ENCODE assay signal across 31 cellular contexts in genomic region chr15:99264125-99264524, GRCh38. TPM values are rescaled to one million over a fixed set of nuclear protein-coding genes. Genes with fewer than 3 reads are reported as not detected.
A peak's percentile ranks its signal among the peaks of the same experiment; 100 is the strongest.
DNase-seq lines count a peak whose midpoint lies in the region; ATAC-seq and TF ChIP-seq lines count a peak whose summit lies in the region.
"Had no signal": no experiment of that assay in that cellular context is flagged by ENCODE, and none has a peak within 500 bp of the region (broad histone marks: within the 10 kb centered on the region; RNA-seq: fewer than 3 reads in every experiment).

No MANE protein-coding gene starts in this region.

- no peaks in the 10 kb centered on the region for H4K20me1 ChIP-seq in hepatocyte (ENCODE audit: insufficient read depth, poor library complexity, severe bottlenecking)

- H3K27ac ChIP-seq in cardiac muscle cell (peak overlapping the region; percentile 16), hepatocyte (peak overlapping the region; percentile 28)
- H3K27ac ChIP-seq: brain microvascular endothelial cell, HL-60, right lobe of liver, tibial artery had no signal

- ATAC-seq in left cardiac atrium = no peak
- ATAC-seq in activated CD8-positive, alpha-beta T cell treated with anti-CD3 and anti-CD28 coated beads for 36 hours = peak; percentile 17
- ATAC-seq: activated CD4-positive, CD25-positive, alpha-beta regulatory T cell treated with anti-CD3 and anti-CD28 coated beads, Interleukin-2, amount 50 U/mL, for 24 hours; mucosa of descending colon; natural killer cell had no signal

- WGBS in hepatocyte (ENCODE audit: low lambda C conversion rate, missing lambda C conversion rate) = 83% methylated on average over 5 of the region's 5 CpGs

- in situ Hi-C loops in G401 (cut with HindIII; ENCODE audit: low sequenced_read_pairs) = no loop called here

- H3K4me3 Mint-ChIP-seq in activated CD8-positive, alpha-beta T cell treated with anti-CD3 and anti-CD28 coated beads for 36 hours = no peak overlapping the region
- H3K4me3 Mint-ChIP-seq in type B pancreatic cell = no peak overlapping the region
- H3K4me3 Mint-ChIP-seq: activated naive CD4-positive, alpha-beta T cell treated with anti-CD3 and anti-CD28 coated beads for 36 hours; CD4-positive, alpha-beta T cell; natural killer cell had no signal

- CTCF ChIA-PET in activated CD8-positive, alpha-beta T cell treated with anti-CD3 and anti-CD28 coated beads for 36 hours (lab: Charles Lee) = interaction anchor here (0.8 to 1.3 kb wide), 4 partner anchors 8 to 485 kb away, joined by 3 to 9 read pairs (median 3); no protein-coding TSS in a partner anchor

- no peaks in the 10 kb centered on the region for H3K9me2 ChIP-seq in hepatocyte (replicated peaks; ENCODE audit: insufficient read depth)

- H3K36me3 ChIP-seq in cardiac muscle cell (no peaks in the 10 kb centered on the region), hepatocyte (replicated peaks; ENCODE audit: insufficient read depth, low read depth) (no peaks in the 10 kb centered on the region)
- H3K36me3 ChIP-seq: brain microvascular endothelial cell, HAP-1 had no signal

- H3K4me1 Mint-ChIP-seq in activated CD8-positive, alpha-beta T cell treated with anti-CD3 and anti-CD28 coated beads for 36 hours (ENCODE audit: low read depth) = no peaks in the 10 kb centered on the region
- peaks cover 5% of the 10 kb centered on the region for H3K4me1 Mint-ChIP-seq in type B pancreatic cell (ENCODE audit: unreplicated experiment)

- no peaks in the 10 kb centered on the region for H3K36me3 Mint-ChIP-seq in activated CD8-positive, alpha-beta T cell treated with anti-CD3 and anti-CD28 coated beads for 36 hours (ENCODE audit: low read depth)
- H3K36me3 Mint-ChIP-seq in type B pancreatic cell = peaks cover 13% of the 10 kb centered on the region
- H3K36me3 Mint-ChIP-seq: natural killer cell had no signal

- TF ChIP-seq CTCF in cardiac muscle cell (IDR thresholded peaks at IDR 0.05; ENCODE audit: low read depth, low read length) = no peak
- no peak for TF ChIP-seq CTCF in activated CD8-positive, alpha-beta T cell treated with anti-CD3 and anti-CD28 coated beads for 36 hours (IDR thresholded peaks at IDR 0.05)
- TF ChIP-seq CTCF in hepatocyte (IDR thresholded peaks at IDR 0.05; ENCODE audit: poor library complexity) = no peak
- no peak for TF ChIP-seq CTCF in type B pancreatic cell (conservative IDR thresholded peaks at IDR 0.05)

- no peak overlapping the region for H3K4me2 ChIP-seq in hepatocyte

- H3K4me3 ChIP-seq in cardiac muscle cell = no peak overlapping the region
- no peak overlapping the region for H3K4me3 ChIP-seq in hepatocyte
- H3K4me3 ChIP-seq: HAP-1, lung, mucosa of descending colon, right lobe of liver, tibial artery had no signal

- H3K79me2 ChIP-seq in hepatocyte = no peaks in the 10 kb centered on the region

- peak in 1 of 2 donors; percentile 11 for DNase-seq in cardiac muscle cell (ENCODE audit: low read depth in 1 of 2, low spot score in 1 of 2)
- no peak for DNase-seq in left cardiac atrium
- DNase-seq in activated CD8-positive, alpha-beta T cell treated with anti-CD3 and anti-CD28 coated beads for 36 hours = no peak
- no peak for DNase-seq in hepatocyte (ENCODE audit: low spot score)
- DNase-seq in type B pancreatic cell (ENCODE audit: extremely low spot score, unreplicated experiment) = no peak
- no peak for DNase-seq in G401 (ENCODE audit: low spot score)
- DNase-seq in NCI-H1694 treated with DMSO at 0.1 percent for 48 hours (lab: John Stamatoyannopoulos, UW) = no peak
- DNase-seq in stimulated activated CD4-positive, alpha-beta T cell treated with anti-CD3 and anti-CD28 coated beads, Interleukin-12 subunit alpha, Interleukin-12 subunit beta, amount 100 ng/mL, for 4 hours = no peak
- DNase-seq: activated CD4-positive, alpha-beta T cell treated with anti-CD3 and anti-CD28 coated beads, Interleukin-2, amount 50 U/mL, for 4 hours; activated CD8-positive, alpha-beta memory T cell treated with anti-CD3 and anti-CD28 coated beads, Interleukin-2, amount 50 U/mL, for 4 hours; activated naive CD4-positive, alpha-beta T cell treated with anti-CD3 and anti-CD28 coated beads for 36 hours; AML-193; amniotic stem cell; brain microvascular endothelial cell; CD4-positive, alpha-beta T cell; mucosa of descending colon; natural killer cell; NCI-H146; NCI-H2107; NCI-H446; NCI-H774; nucleus accumbens; right lobe of liver; RPMI8226; stimulated activated CD4-positive, alpha-beta T cell treated with anti-CD3 and anti-CD28 coated beads, Interleukin-2, amount 100 ng/mL, for 48 hours; tibial artery had no signal

- no peak overlapping the region for H3K27ac Mint-ChIP-seq in activated CD8-positive, alpha-beta T cell treated with anti-CD3 and anti-CD28 coated beads for 36 hours
- peak overlapping the region; percentile 39 for H3K27ac Mint-ChIP-seq in type B pancreatic cell
- H3K27ac Mint-ChIP-seq: activated naive CD4-positive, alpha-beta T cell treated with anti-CD3 and anti-CD28 coated beads for 36 hours; CD4-positive, alpha-beta T cell; natural killer cell; progenitor cell of endocrine pancreas had no signal

- no peak overlapping the region for H2AFZ ChIP-seq in hepatocyte

- POLR2A ChIA-PET in activated CD8-positive, alpha-beta T cell treated with anti-CD3 and anti-CD28 coated beads for 36 hours (lab: Charles Lee) = no interaction called here

- H3K9me3 ChIP-seq in cardiac muscle cell (ENCODE audit: low read depth) = no peaks in the 10 kb centered on the region
- H3K9me3 ChIP-seq in hepatocyte (ENCODE audit: low read depth) = no peaks in the 10 kb centered on the region
- H3K9me3 ChIP-seq: HAP-1, mucosa of descending colon, right lobe of liver, tibial artery had no signal

- H3K27me3 Mint-ChIP-seq in activated CD8-positive, alpha-beta T cell treated with anti-CD3 and anti-CD28 coated beads for 36 hours = no peaks in the 10 kb centered on the region
- no peaks in the 10 kb centered on the region for H3K27me3 Mint-ChIP-seq in type B pancreatic cell
- H3K27me3 Mint-ChIP-seq: CD4-positive, alpha-beta T cell; progenitor cell of endocrine pancreas had no signal

- no peaks in the 10 kb centered on the region for H3K9me3 Mint-ChIP-seq in activated CD8-positive, alpha-beta T cell treated with anti-CD3 and anti-CD28 coated beads for 36 hours
- H3K9me3 Mint-ChIP-seq in type B pancreatic cell = peaks cover 8% of the 10 kb centered on the region
- H3K9me3 Mint-ChIP-seq: activated naive CD4-positive, alpha-beta T cell treated with anti-CD3 and anti-CD28 coated beads for 36 hours; CD4-positive, alpha-beta T cell; natural killer cell had no signal

- no peaks in the 10 kb centered on the region for H3K27me3 ChIP-seq in cardiac muscle cell
- H3K27me3 ChIP-seq in hepatocyte = no peaks in the 10 kb centered on the region
- H3K27me3 ChIP-seq: brain microvascular endothelial cell, right lobe of liver, tibial artery had no signal

- H3K4me1 ChIP-seq in cardiac muscle cell (ENCODE audit: low read depth) (no peaks in the 10 kb centered on the region), hepatocyte (ENCODE audit: insufficient read depth) (peaks cover 9% of the 10 kb centered on the region)
- H3K4me1 ChIP-seq: HAP-1, tibial artery had no signal

- intact Hi-C loops in left cardiac atrium (cut with DNase I) = no loop called here
- intact Hi-C loops in activated CD8-positive, alpha-beta T cell treated with anti-CD3 and anti-CD28 coated beads for 36 hours (cut with micrococcal nuclease) = no loop called here

RNA-seq across cellular contexts. Expression of gene LRRC28, which starts 12.8 kb away (rescaled TPM):
- total RNA-seq in cardiac muscle cell = 24.9 and 39.1 TPM in 2 replicates
- 44.3 and 45.5 TPM in 2 replicates for polyA plus RNA-seq in cardiac muscle cell
- 10 to 100 TPM; 23.8 to 25.2 TPM for total RNA-seq in left cardiac atrium
- 10 to 100 TPM; 14.0 to 16.1 TPM for total RNA-seq in activated CD8-positive, alpha-beta T cell treated with anti-CD3 and anti-CD28 coated beads for 36 hours
- total RNA-seq in hepatocyte = 55.5 and 63.5 TPM in 2 replicates
- 32.1 and 33.3 TPM in 2 replicates for polyA plus RNA-seq in hepatocyte
- total RNA-seq in type B pancreatic cell (ENCODE audit: low replicate concordance) = 26.9 and 27.0 TPM in 2 replicates
- 31.8 and 67.0 TPM in 2 replicates for total RNA-seq in G401 (2014; rRNA removed; shearing (Covaris generic))

RNA-seq across cellular contexts. Expression of gene TTC23, which starts 14.7 kb away (rescaled TPM):
- 24.6 and 38.2 TPM in 2 replicates for total RNA-seq in cardiac muscle cell
- 15.0 and 18.9 TPM in 2 replicates for polyA plus RNA-seq in cardiac muscle cell
- 10 to 100 TPM; 11.9 to 13.7 TPM for total RNA-seq in left cardiac atrium
- total RNA-seq in activated CD8-positive, alpha-beta T cell treated with anti-CD3 and anti-CD28 coated beads for 36 hours = 1 to 10 TPM; 4.3 to 4.4 TPM
- 33.2 and 46.3 TPM in 2 replicates for total RNA-seq in hepatocyte
- polyA plus RNA-seq in hepatocyte = 31.3 and 40.4 TPM in 2 replicates
- 18.8 and 26.4 TPM in 2 replicates for total RNA-seq in type B pancreatic cell (ENCODE audit: low replicate concordance)
- 22.6 and 31.5 TPM in 2 replicates for total RNA-seq in G401 (2014; rRNA removed; shearing (Covaris generic))
